ENCODE assay signal across 17 cellular contexts in genomic region chr17:35069311-35069710, GRCh38. TPM values are rescaled to one million over a fixed set of nuclear protein-coding genes. Genes with fewer than 3 reads are reported as not detected.
DNase-seq lines count a peak whose midpoint lies in the region; ATAC-seq and TF ChIP-seq lines count a peak whose summit lies in the region.
"Had no signal": no experiment of that assay in that cellular context is flagged by ENCODE, and none has a peak within 500 bp of the region (broad histone marks: within the 10 kb centered on the region; RNA-seq: fewer than 3 reads in every experiment).

No MANE protein-coding gene starts in this region.

- POLR2A ChIA-PET in Caco-2 (lab: Charles Lee), result no interaction called here

- intact Hi-C loops in Caco-2 (cut with micrococcal nuclease; ENCODE audit: unreplicated experiment), result loop anchor here (1.0 kb wide), 1 partner anchor 20 kb away; no protein-coding TSS in a partner anchor

- H3K27me3 Mint-ChIP-seq in Caco-2 (ENCODE audit: insufficient read depth, unreplicated experiment) (no peaks in the 10 kb centered on the region), endodermal cell (ENCODE audit: insufficient read depth) (no peaks in the 10 kb centered on the region), progenitor cell of endocrine pancreas (no peaks in the 10 kb centered on the region)

- no peaks in the 10 kb centered on the region for H3K36me3 ChIP-seq in Caco-2 (ENCODE audit: control insufficient read depth, insufficient read depth, low read length)
- H3K36me3 ChIP-seq in endodermal cell (ENCODE audit: control insufficient read depth, insufficient read depth, low read length), result no peaks in the 10 kb centered on the region
- H3K36me3 ChIP-seq: esophagus muscularis mucosa, SJSA1 had no signal

- CTCF ChIA-PET in Caco-2 (lab: Charles Lee), result interaction anchor here (0.6 to 1.2 kb wide), 2 partner anchors 16 to 20 kb away, joined by 3 read pairs; no protein-coding TSS in a partner anchor

- no TSS peak for BruUV-seq in Caco-2 (replicated peaks; lab: Mats Ljungman, UMichigan)

- no peak for ATAC-seq in HG03196 (IDR thresholded peaks at IDR 0.05; ENCODE audit: unreplicated experiment)
- ATAC-seq: activated CD4-positive, CD25-positive, alpha-beta regulatory T cell treated with anti-CD3 and anti-CD28 coated beads, Interleukin-2, amount 50 U/mL, for 24 hours; stimulated activated effector memory CD8-positive, alpha-beta T cell treated with anti-CD3 and anti-CD28 coated beads, Interleukin-12 subunit alpha, Interleukin-12 subunit beta, amount 100 ng/mL, for 72 hours had no signal

- H3K27ac Mint-ChIP-seq in Caco-2 (ENCODE audit: unreplicated experiment) (no peak overlapping the region), endodermal cell (no peak overlapping the region), progenitor cell of endocrine pancreas (peak overlapping the region; percentile 43)
- H3K27ac Mint-ChIP-seq: stimulated activated effector memory CD8-positive, alpha-beta T cell treated with anti-CD3 and anti-CD28 coated beads, Interleukin-12 subunit alpha, Interleukin-12 subunit beta, amount 100 ng/mL, for 72 hours had no signal

- 56 to 83% methylated on average over 1 to 2 of the region's 2 CpGs for WGBS in endodermal cell (ENCODE audit: insufficient coverage in 1 of 2, insufficient read length in 1 of 2), 2 experiments

- H3K4me3 ChIP-seq in Caco-2 (ENCODE audit: low read depth, low read length) (no peak overlapping the region), endodermal cell (ENCODE audit: low read length) (peak overlapping the region; percentile 4)
- H3K4me3 ChIP-seq: esophagus muscularis mucosa, SJSA1 had no signal

- H3K36me3 Mint-ChIP-seq in Caco-2 (ENCODE audit: insufficient read depth, unreplicated experiment) (no peaks in the 10 kb centered on the region), endodermal cell (ENCODE audit: low read depth) (peaks cover 11% of the 10 kb centered on the region), progenitor cell of endocrine pancreas (ENCODE audit: insufficient read depth) (no peaks in the 10 kb centered on the region)

- H3K9me3 Mint-ChIP-seq in Caco-2 (ENCODE audit: unreplicated experiment), result no peaks in the 10 kb centered on the region
- no peaks in the 10 kb centered on the region for H3K9me3 Mint-ChIP-seq in endodermal cell
- no peaks in the 10 kb centered on the region for H3K9me3 Mint-ChIP-seq in progenitor cell of endocrine pancreas (ENCODE audit: low read depth)
- H3K9me3 Mint-ChIP-seq: neural crest cell; stimulated activated effector memory CD8-positive, alpha-beta T cell treated with anti-CD3 and anti-CD28 coated beads, Interleukin-12 subunit alpha, Interleukin-12 subunit beta, amount 100 ng/mL, for 72 hours had no signal

- H3K9ac ChIP-seq in endodermal cell (ENCODE audit: extremely low read depth, low read length, poor library complexity, severe bottlenecking), result no peak overlapping the region

- H3K4me1 Mint-ChIP-seq in Caco-2 (ENCODE audit: low read depth, unreplicated experiment) (peaks cover 26% of the 10 kb centered on the region), endodermal cell (peaks cover 53% of the 10 kb centered on the region), progenitor cell of endocrine pancreas (ENCODE audit: low read depth) (peaks cover 55% of the 10 kb centered on the region)

- no peak overlapping the region for H3K27ac ChIP-seq in endodermal cell (ENCODE audit: low read depth, low read length)
- H3K27ac ChIP-seq: esophagus muscularis mucosa, HL-60, SJSA1 had no signal

- H3K4me1 ChIP-seq in Caco-2 (peaks cover 34% of the 10 kb centered on the region), endodermal cell (ENCODE audit: control insufficient read depth, insufficient read depth, low read length) (peaks cover 7% of the 10 kb centered on the region)

- H3K4me3 Mint-ChIP-seq in Caco-2 (ENCODE audit: unreplicated experiment) (peak overlapping the region; percentile 19), endodermal cell (no peak overlapping the region), progenitor cell of endocrine pancreas (ENCODE audit: low read depth) (peak overlapping the region; percentile 4)
- H3K4me3 Mint-ChIP-seq: neural crest cell had no signal

- peak in 1 of 2 experiments; percentile 32 for DNase-seq in Caco-2
- DNase-seq in MV-4-11 (lab: John Stamatoyannopoulos, UW), result peak; percentile 50
- no peak for DNase-seq in endodermal cell
- no peak for DNase-seq in progenitor cell of endocrine pancreas (ENCODE audit: low spot score, unreplicated experiment)
- DNase-seq in activated CD4-positive, CD25-positive, alpha-beta regulatory T cell (lab: John Stamatoyannopoulos, UW), result no peak
- no peak for DNase-seq in GDM1 (lab: John Stamatoyannopoulos, UW)
- DNase-seq in NCI-H2171 treated with DMSO at 0.1 percent for 48 hours (lab: John Stamatoyannopoulos, UW), result no peak
- DNase-seq: DMS153, islet precursor cell, NCI-H1092 had no signal

- H3K9me3 ChIP-seq in Caco-2 (no peaks in the 10 kb centered on the region), endodermal cell (ENCODE audit: control insufficient read depth, low read length) (no peaks in the 10 kb centered on the region)
- H3K9me3 ChIP-seq: esophagus muscularis mucosa, SJSA1 had no signal

- TF ChIP-seq CTCF in Caco-2 (IDR thresholded peaks at IDR 0.05; ENCODE audit: insufficient read depth in 1 of 2, low read depth in 1 of 2, low read length in 1 of 2, severe bottlenecking in 1 of 2, unreplicated experiment in 1 of 2) (no peak), endodermal cell (conservative IDR thresholded peaks at IDR 0.05) (no peak), progenitor cell of endocrine pancreas (IDR thresholded peaks at IDR 0.05; ENCODE audit: unreplicated experiment) (no peak)

- no peaks in the 10 kb centered on the region for H3K27me3 ChIP-seq in Caco-2 (replicated peaks; ENCODE audit: control insufficient read depth, insufficient read depth, low read length)
- no peaks in the 10 kb centered on the region for H3K27me3 ChIP-seq in endodermal cell (ENCODE audit: control insufficient read depth, insufficient read depth, low read length, poor library complexity, severe bottlenecking)
- H3K27me3 ChIP-seq: esophagus muscularis mucosa, SJSA1 had no signal

RNA-seq across cellular contexts. Expression of gene RFFL, which starts 5.8 kb away (rescaled TPM):
- 27.9 and 29.6 TPM in 2 replicates for total RNA-seq in Caco-2 (2022)
- total RNA-seq in endodermal cell, result 10 to 100 TPM; 33.8 to 56.6 TPM
- polyA plus RNA-seq in endodermal cell (2013, experiment 1 of 2), result 15.5 TPM
- 18.5 TPM for polyA plus RNA-seq in endodermal cell (2013, experiment 2 of 2)
- 34.0 and 35.2 TPM in 2 replicates for total RNA-seq in progenitor cell of endocrine pancreas

RNA-seq across cellular contexts. Expression of gene RAD51D, which starts 50.3 kb away (rescaled TPM):
- total RNA-seq in Caco-2 (2022) (31.8 and 31.9 TPM in 2 replicates), endodermal cell (10 to 100 TPM; 24.8 to 26.0 TPM), progenitor cell of endocrine pancreas (16.0 and 18.8 TPM in 2 replicates)
- polyA plus RNA-seq in endodermal cell (2013, experiment 1 of 2), result 9.2 TPM
- polyA plus RNA-seq in endodermal cell (2013, experiment 2 of 2), result 9.5 TPM

RNA-seq across cellular contexts. Expression of gene FNDC8, which starts 52.1 kb away (rescaled TPM):
- total RNA-seq in Caco-2 (2022) (not detected in 2 replicates), endodermal cell (not detected), progenitor cell of endocrine pancreas (not detected in 2 replicates)
- not detected for polyA plus RNA-seq in endodermal cell (2013, experiment 1 of 2)
- not detected for polyA plus RNA-seq in endodermal cell (2013, experiment 2 of 2)
- total RNA-seq: esophagus muscularis mucosa, neural crest cell, SJSA1 had no signal
